ENCODE assay signal across 12 cellular contexts in genomic region chr13:50543767-50544166, GRCh38.
A peak's percentile ranks its signal among the peaks of the same experiment; 100 is the strongest.
DNase-seq lines count a peak whose midpoint lies in the region; ATAC-seq and TF ChIP-seq lines count a peak whose summit lies in the region.
"Had no signal": no experiment of that assay in that cellular context is flagged by ENCODE, and none has a peak within 500 bp of the region (broad histone marks: within the 10 kb centered on the region; RNA-seq: fewer than 3 reads in every experiment).

No MANE protein-coding gene starts in this region.

- H3K36me3 Mint-ChIP-seq in progenitor cell of endocrine pancreas (ENCODE audit: insufficient read depth): peaks cover 3% of the 10 kb centered on the region

- no peaks in the 10 kb centered on the region for H3K27me3 Mint-ChIP-seq in progenitor cell of endocrine pancreas

- no peaks in the 10 kb centered on the region for H3K4me1 Mint-ChIP-seq in progenitor cell of endocrine pancreas (ENCODE audit: low read depth)

- peaks cover 4% of the 10 kb centered on the region for H3K9me3 Mint-ChIP-seq in progenitor cell of endocrine pancreas (ENCODE audit: low read depth)

- peak overlapping the region; percentile 54 for H3K27ac Mint-ChIP-seq in progenitor cell of endocrine pancreas
- H3K27ac Mint-ChIP-seq: activated T-helper 2 cell treated with anti-CD3 and anti-CD28 coated beads, Interferon-gamma antibody, Interleukin-2, Interleukin-4, amounts not matched to agents 10 μg/mL and 5 μg/mL and 100 μg/mL, durations not matched to agents 14 hours and 24 hours and 36 hours had no signal

- H3K4me3 Mint-ChIP-seq in progenitor cell of endocrine pancreas (ENCODE audit: low read depth): no peak overlapping the region

- DNase-seq in EL: peak; percentile 30
- DNase-seq in NCI-H69 (lab: John Stamatoyannopoulos, UW): peak; percentile 62
- DNase-seq in fibroblast of pulmonary artery (ENCODE audit: low read depth): peak; percentile 72
- DNase-seq in progenitor cell of endocrine pancreas (ENCODE audit: low spot score, unreplicated experiment): no peak
- no peak for DNase-seq in DMS153 treated with DMSO at 0.1 percent for 48 hours (lab: John Stamatoyannopoulos, UW; ENCODE audit: unreplicated experiment)
- no peak for DNase-seq in activated T-cell treated with anti-CD3 and anti-CD28 coated beads for 4 hours
- no peak for DNase-seq in SIG-M5 treated with dmso at 0.1 percent for 504 hours (lab: John Stamatoyannopoulos, UW; ENCODE audit: unreplicated experiment)
- DNase-seq: activated CD4-positive, CD25-positive, alpha-beta regulatory T cell; effector memory CD4-positive, alpha-beta T cell; NCI-H1092 had no signal

- H3K4me3 ChIP-seq in fibroblast of pulmonary artery (replicated peaks; ENCODE audit: low read depth, low read length): no peak overlapping the region

- no peak for ATAC-seq in HG03565 (IDR thresholded peaks at IDR 0.05; ENCODE audit: unreplicated experiment)

- TF ChIP-seq CTCF in fibroblast of pulmonary artery (IDR thresholded peaks at IDR 0.05; ENCODE audit: low read length, missing control alignments) (no peak), progenitor cell of endocrine pancreas (IDR thresholded peaks at IDR 0.05; ENCODE audit: unreplicated experiment) (no peak)

Comparison
In these comparisons a context has a peak if more than half of its experiments do, and no peak if none do; other contexts are left out.
1. DNase-seq: peak in EL (single experiment), NCI-H69 (single experiment) and fibroblast of pulmonary artery (single experiment); none in progenitor cell of endocrine pancreas (single experiment), DMS153 treated with DMSO at 0.1 percent for 48 hours (single experiment), activated T-cell treated with anti-CD3 and anti-CD28 coated beads for 4 hours (single experiment) and SIG-M5 treated with dmso at 0.1 percent for 504 hours (single experiment).